ENCODE assay signal across 28 cellular contexts in the genomic region with DNA sequence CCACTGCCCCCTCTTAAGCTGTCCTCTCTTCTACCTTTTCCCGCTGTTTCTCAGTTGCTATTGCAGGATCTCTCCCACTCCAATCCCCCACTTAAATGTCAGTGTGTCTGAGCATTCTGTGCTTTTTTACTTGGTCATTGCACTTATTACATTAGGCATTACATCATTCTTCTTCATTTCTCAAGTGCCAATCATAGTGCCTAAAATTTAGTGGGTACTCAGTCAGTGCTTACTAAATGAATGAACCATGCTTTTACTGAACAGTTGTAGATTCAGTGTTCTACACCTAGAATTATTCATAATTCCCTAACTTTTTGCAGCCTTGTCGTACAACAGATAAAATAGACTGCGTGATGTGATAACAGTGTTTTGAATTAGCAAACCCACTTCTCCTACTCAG. TPM values are rescaled to one million over a fixed set of nuclear protein-coding genes. Genes with fewer than 3 reads are reported as not detected.
DNase-seq lines count a peak whose midpoint lies in the region; ATAC-seq and TF ChIP-seq lines count a peak whose summit lies in the region.
"Had no signal": no experiment of that assay in that cellular context is flagged by ENCODE, and none has a peak within 500 bp of the region (broad histone marks: within the 10 kb centered on the region; RNA-seq: fewer than 3 reads in every experiment).

No MANE protein-coding gene starts in this region.

- RAD21 ChIA-PET in HCT116 (lab: Charles Lee; ENCODE audit: low non-redundant PET in 1 of 2, low total read pairs in 2 of 2, uncharacterized antibody in 2 of 2, unreplicated experiment in 2 of 2), result no interaction called here

- no peak for TF ChIP-seq POLR2A in HCT116 (IDR thresholded peaks at IDR 0.05; ENCODE audit: borderline replicate concordance, extremely low read depth, insufficient read depth, insufficient read length)

- H3K4me3 Mint-ChIP-seq in activated naive CD8-positive, alpha-beta T cell treated with anti-CD3 and anti-CD28 coated beads for 36 hours, result no peak overlapping the region
- no peak overlapping the region for H3K4me3 Mint-ChIP-seq in activated naive CD8-positive, alpha-beta T cell treated with anti-CD3 and anti-CD28 coated beads, Interleukin-2, amount 50 U/mL, for 24 hours
- H3K4me3 Mint-ChIP-seq: CD4-positive, alpha-beta memory T cell had no signal

- H3K4me1 Mint-ChIP-seq in activated naive CD8-positive, alpha-beta T cell treated with anti-CD3 and anti-CD28 coated beads for 36 hours, result peaks cover 30% of the 10 kb centered on the region
- H3K4me1 Mint-ChIP-seq in activated naive CD8-positive, alpha-beta T cell treated with anti-CD3 and anti-CD28 coated beads, Interleukin-2, amount 50 U/mL, for 24 hours, result peaks cover 45% of the 10 kb centered on the region

- H4K20me1 ChIP-seq in HCT116 (ENCODE audit: insufficient read depth), result no peaks in the 10 kb centered on the region
- H4K20me1 ChIP-seq in OCI-LY7 (ENCODE audit: insufficient read depth, low read length), result no peaks in the 10 kb centered on the region

- no peaks in the 10 kb centered on the region for H3K9me3 Mint-ChIP-seq in activated naive CD8-positive, alpha-beta T cell treated with anti-CD3 and anti-CD28 coated beads for 36 hours
- H3K9me3 Mint-ChIP-seq in activated naive CD8-positive, alpha-beta T cell treated with anti-CD3 and anti-CD28 coated beads, Interleukin-2, amount 50 U/mL, for 24 hours, result no peaks in the 10 kb centered on the region

- no peak for TF ChIP-seq RAD21 in HCT116 (IDR thresholded peaks at IDR 0.05; ENCODE audit: low read depth)

- H3K4me3 ChIP-seq in HCT116 (replicated peaks in 1 of 2; ENCODE audit: low read depth in 1 of 2, low read length in 2 of 2), result no peak overlapping the region
- no peak overlapping the region for H3K4me3 ChIP-seq in OCI-LY7 (ENCODE audit: low read depth, low read length, poor library complexity, severe bottlenecking)
- H3K4me3 ChIP-seq: A549, MG63 had no signal

- H3K4me1 ChIP-seq in HCT116 (ENCODE audit: control insufficient read depth in 1 of 2, insufficient read depth in 2 of 2, low read length in 2 of 2) (peaks cover 24 to 46% of the 10 kb centered on the region in 2 experiments), OCI-LY7 (ENCODE audit: insufficient read depth, low read length, poor library complexity, severe bottlenecking) (peaks cover 67% of the 10 kb centered on the region)
- H3K4me1 ChIP-seq: Caco-2 had no signal

- H3K9me2 ChIP-seq in HCT116 (ENCODE audit: insufficient read depth), result no peaks in the 10 kb centered on the region
- H3K9me2 ChIP-seq in OCI-LY7 (ENCODE audit: insufficient read depth, low read length), result no peaks in the 10 kb centered on the region

- TF ChIP-seq CTCF in HCT116 (IDR thresholded peaks at IDR 0.05 in 2 of 3, conservative IDR thresholded peaks at IDR 0.05 in 1 of 3; ENCODE audit: borderline replicate concordance in 1 of 3, insufficient read depth in 1 of 3, low read depth in 2 of 3, low read length in 2 of 3), result no peak
- TF ChIP-seq CTCF in OCI-LY7 (conservative IDR thresholded peaks at IDR 0.05; ENCODE audit: low read length), result no peak

- H2AFZ ChIP-seq in HCT116 (ENCODE audit: low read depth, low read length, poor library complexity, severe bottlenecking) (no peak overlapping the region), OCI-LY7 (ENCODE audit: low read length) (peak overlapping the region; percentile 10; the same call in 1 of the 2 replicates)

- H3K27ac ChIP-seq in HCT116 (ENCODE audit: low read depth, low read length) (no peak overlapping the region), OCI-LY7 (ENCODE audit: low read depth, low read length, poor library complexity, severe bottlenecking) (no peak overlapping the region), epithelial cell of prostate (peak overlapping the region; percentile 11)
- H3K27ac ChIP-seq: A549 had no signal

- no peak for DNase-seq in activated naive CD8-positive, alpha-beta T cell treated with anti-CD3 and anti-CD28 coated beads for 36 hours
- no peak for DNase-seq in activated naive CD8-positive, alpha-beta T cell treated with anti-CD3 and anti-CD28 coated beads, Interleukin-2, amount 50 U/mL, for 24 hours
- no peak for DNase-seq in HCT116 (ENCODE audit: low read depth, low spot score)
- no peak for DNase-seq in OCI-LY7 (ENCODE audit: low spot score)
- DNase-seq in epithelial cell of prostate (ENCODE audit: low read depth, low spot score), result no peak
- no peak for DNase-seq in H4 (ENCODE audit: low spot score)
- DNase-seq: C1 segment of cervical spinal cord; Caco-2; CD4-positive, alpha-beta memory T cell; DMS 273 treated with DMSO at 0.1 percent for 48 hours; DMS79; EL; GDM1; KBM-7; MG63; NCI-H1092; NCI-H1417 treated with DMSO at 0.1 percent for 48 hours; NCI-H1694 treated with DMSO at 0.1 percent for 48 hours; NCI-H2081 treated with DMSO at 0.1 percent for 48 hours; NCI-H446; NCI-H526; T-helper 2 cell had no signal

- CTCF ChIA-PET in HCT116 (lab: Charles Lee) (no interaction called here), OCI-LY7 (lab: Charles Lee; ENCODE audit: unreplicated experiment) (no interaction called here)

- BruUV-seq in HCT116 (replicated peaks; lab: Mats Ljungman, UMichigan) (no TSS peak), OCI-LY7 (replicated peaks; lab: Mats Ljungman, UMichigan) (no TSS peak)

- POLR2A ChIA-PET in HCT116 (lab: Charles Lee), result interaction anchor here (6.5 kb wide), 1 partner anchor 27 kb away, joined by 39 read pairs; no protein-coding TSS in a partner anchor
- POLR2A ChIA-PET in OCI-LY7 (lab: Charles Lee), result interaction anchor here (1.1 to 5.7 kb wide), 4 partner anchors 8 to 28 kb away, joined by 3 to 69 read pairs (median 16); partner anchors contain the start of genes ARMH1 and TMEM53

- peak overlapping the region; percentile 16 for H3K27ac Mint-ChIP-seq in activated naive CD8-positive, alpha-beta T cell treated with anti-CD3 and anti-CD28 coated beads for 36 hours
- H3K27ac Mint-ChIP-seq in activated naive CD8-positive, alpha-beta T cell treated with anti-CD3 and anti-CD28 coated beads, Interleukin-2, amount 50 U/mL, for 24 hours, result no peak overlapping the region

- H3K79me2 ChIP-seq in HCT116 (ENCODE audit: insufficient read depth, low read length) (no peaks in the 10 kb centered on the region), OCI-LY7 (ENCODE audit: insufficient read depth, low read depth, low read length) (no peaks in the 10 kb centered on the region)

- H3K36me3 ChIP-seq in HCT116 (ENCODE audit: control insufficient read depth in 1 of 2, insufficient read depth in 2 of 2, low read length in 2 of 2) (no peaks in the 10 kb centered on the region), OCI-LY7 (ENCODE audit: insufficient read depth, low read length) (no peaks in the 10 kb centered on the region; the same call in 1 of the 2 replicates)
- H3K36me3 ChIP-seq: MG63 had no signal

- H3K9me3 ChIP-seq in HCT116 (ENCODE audit: control insufficient read depth in 1 of 2, insufficient read depth in 1 of 2, low read depth in 1 of 2, low read length in 2 of 2), result no peaks in the 10 kb centered on the region
- no peaks in the 10 kb centered on the region; the same call in 1 of the 2 replicates for H3K9me3 ChIP-seq in OCI-LY7 (ENCODE audit: low read length)
- H3K9me3 ChIP-seq: A549, Caco-2, MG63 had no signal

- H3K27me3 Mint-ChIP-seq in activated naive CD8-positive, alpha-beta T cell treated with anti-CD3 and anti-CD28 coated beads for 36 hours, result no peaks in the 10 kb centered on the region
- no peaks in the 10 kb centered on the region for H3K27me3 Mint-ChIP-seq in activated naive CD8-positive, alpha-beta T cell treated with anti-CD3 and anti-CD28 coated beads, Interleukin-2, amount 50 U/mL, for 24 hours

- peaks cover 2% of the 10 kb centered on the region for H3K36me3 Mint-ChIP-seq in activated naive CD8-positive, alpha-beta T cell treated with anti-CD3 and anti-CD28 coated beads for 36 hours
- no peaks in the 10 kb centered on the region for H3K36me3 Mint-ChIP-seq in activated naive CD8-positive, alpha-beta T cell treated with anti-CD3 and anti-CD28 coated beads, Interleukin-2, amount 50 U/mL, for 24 hours (ENCODE audit: low read depth)
- H3K36me3 Mint-ChIP-seq: CD4-positive, alpha-beta memory T cell had no signal

- intact Hi-C loops in HCT116 (cut with micrococcal nuclease), result no loop called here
- intact Hi-C loops in OCI-LY7 (cut with micrococcal nuclease; ENCODE audit: unreplicated experiment), result loop anchor here (2.0 kb wide), 2 partner anchors 19 kb away; partner anchors contain the start of genes ARMH1 and TMEM53

- no peak overlapping the region for H3K4me2 ChIP-seq in HCT116 (ENCODE audit: low read length)
- H3K4me2 ChIP-seq in OCI-LY7 (ENCODE audit: low read length), result no peak overlapping the region; the same call in 1 of the 2 replicates
- H3K4me2 ChIP-seq: A549 had no signal

- no peak for ATAC-seq in activated naive CD8-positive, alpha-beta T cell treated with anti-CD3 and anti-CD28 coated beads, Interleukin-2, amount 50 U/mL, for 24 hours
- ATAC-seq in HCT116 (no peak), HG03139 (IDR thresholded peaks at IDR 0.05; ENCODE audit: unreplicated experiment) (no peak), GM21526 (IDR thresholded peaks at IDR 0.05; ENCODE audit: low FRiP score, unreplicated experiment) (no peak)
- ATAC-seq: A549, PC-3, SK-N-SH treated with all-trans-retinoic acid at 6 μM for 48 hours had no signal

- no peak overlapping the region for H3K9ac ChIP-seq in HCT116 (ENCODE audit: low read length)

- no peaks in the 10 kb centered on the region for H3K27me3 ChIP-seq in HCT116 (ENCODE audit: insufficient read depth, low read length)
- H3K27me3 ChIP-seq: MG63 had no signal

RNA-seq across cellular contexts. Expression of gene ARMH1, which starts 19.4 kb away (rescaled TPM):
- total RNA-seq in activated naive CD8-positive, alpha-beta T cell treated with anti-CD3 and anti-CD28 coated beads for 36 hours, result 100 to 1,000 TPM; 139 to 144 TPM
- total RNA-seq in HCT116 (2021; ENCODE audit: unreplicated experiment), result 3.2 TPM
- polyA plus RNA-seq in HCT116 (2012), result 1.6 and 4.2 TPM in 2 replicates
- 5.3 and 7.8 TPM in 2 replicates for total RNA-seq in OCI-LY7 (2014; rRNA removed; shearing (Covaris generic))
- total RNA-seq in OCI-LY7 (2022), result 7.9 and 8.9 TPM in 2 replicates
- not detected in 2 replicates for total RNA-seq in H4 (2014; rRNA removed; shearing (Covaris generic))
- total RNA-seq: Caco-2, HT1080 had no signal

RNA-seq across cellular contexts. Expression of gene TMEM53, which starts 19.6 kb away (rescaled TPM):
- total RNA-seq in activated naive CD8-positive, alpha-beta T cell treated with anti-CD3 and anti-CD28 coated beads for 36 hours, result 1 to 10 TPM; 2.5 to 2.6 TPM
- 10.8 TPM for total RNA-seq in HCT116 (2021; ENCODE audit: unreplicated experiment)
- polyA plus RNA-seq in HCT116 (2012), result 18.3 and 24.8 TPM in 2 replicates
- total RNA-seq in OCI-LY7 (2014; rRNA removed; shearing (Covaris generic)), result 5.5 and 6.6 TPM in 2 replicates
- total RNA-seq in OCI-LY7 (2022), result 8.1 and 8.9 TPM in 2 replicates
- 11.3 and 18.4 TPM in 2 replicates for total RNA-seq in H4 (2014; rRNA removed; shearing (Covaris generic))

RNA-seq across cellular contexts. Expression of gene RNU5D-1, which starts 37.1 kb away (rescaled TPM):
- total RNA-seq in activated naive CD8-positive, alpha-beta T cell treated with anti-CD3 and anti-CD28 coated beads for 36 hours, result not detected
- total RNA-seq in HCT116 (2021; ENCODE audit: unreplicated experiment), result not detected
- polyA plus RNA-seq in HCT116 (2012), result not detected in 2 replicates
- total RNA-seq in OCI-LY7 (2014; rRNA removed; shearing (Covaris generic)), result not detected in 2 replicates
- total RNA-seq in OCI-LY7 (2022), result not detected in 2 replicates
- not detected in 2 replicates for total RNA-seq in H4 (2014; rRNA removed; shearing (Covaris generic))
- total RNA-seq: CD4-positive, alpha-beta memory T cell; HT1080; PC-3 had no signal
- polyA plus RNA-seq: A549; CD4-positive, alpha-beta memory T cell had no signal

RNA-seq across cellular contexts. Expression of gene KIF2C, which starts 45.7 kb away (rescaled TPM):
- 10 to 100 TPM; 65.0 to 71.0 TPM for total RNA-seq in activated naive CD8-positive, alpha-beta T cell treated with anti-CD3 and anti-CD28 coated beads for 36 hours
- 92.6 TPM for total RNA-seq in HCT116 (2021; ENCODE audit: unreplicated experiment)
- polyA plus RNA-seq in HCT116 (2012), result 87.9 and 112 TPM in 2 replicates
- total RNA-seq in OCI-LY7 (2014; rRNA removed; shearing (Covaris generic)), result 150 and 159 TPM in 2 replicates
- total RNA-seq in OCI-LY7 (2022), result 140 and 156 TPM in 2 replicates
- 81.8 and 82.2 TPM in 2 replicates for total RNA-seq in H4 (2014; rRNA removed; shearing (Covaris generic))

Comparison
In these comparisons a context has a peak if more than half of its experiments do, and no peak if none do; other contexts are left out.
1. RNA of gene ARMH1, which starts 19.4 kb away (total RNA-seq): 139 to 144 TPM in activated naive CD8-positive, alpha-beta T cell treated with anti-CD3 and anti-CD28 coated beads for 36 hours; 5.3 to 8.9 TPM in OCI-LY7, 3.2 TPM in HCT116 (single experiment) and not detected in H4; every median in the first group is over 10 times any median in the second.